ENCODE assay signal across 11 cellular contexts in genomic region chr9:91676042-91676441, GRCh38.
DNase-seq lines count a peak whose midpoint lies in the region; ATAC-seq and TF ChIP-seq lines count a peak whose summit lies in the region.
"Had no signal": no experiment of that assay in that cellular context is flagged by ENCODE, and none has a peak within 500 bp of the region (broad histone marks: within the 10 kb centered on the region; RNA-seq: fewer than 3 reads in every experiment).

No MANE protein-coding gene starts in this region.

- no peaks in the 10 kb centered on the region for H4K20me1 ChIP-seq in KMS-11 (ENCODE audit: insufficient read depth)

- no peaks in the 10 kb centered on the region for H3K79me2 ChIP-seq in KMS-11 (ENCODE audit: insufficient read depth, low read depth)

- no peaks in the 10 kb centered on the region for H3K36me3 ChIP-seq in KMS-11 (ENCODE audit: insufficient read depth)

- DNase-seq in NCI-H82 (lab: John Stamatoyannopoulos, UW) (peak; percentile 54), NCI-H82 treated with DMSO at 0.1 percent for 48 hours (lab: John Stamatoyannopoulos, UW; ENCODE audit: unreplicated experiment) (no peak), medulla oblongata (ENCODE audit: extremely low spot score) (peak; percentile 11), EL (no peak)
- DNase-seq: ACHN; activated effector memory CD4-positive, alpha-beta T cell treated with Interleukin-2 at 50 U/mL for 16 hours; NCI-H774 had no signal

- no peak overlapping the region for H3K27ac ChIP-seq in KMS-11
- peak overlapping the region; percentile 67; the same call in 1 of the 2 replicates for H3K27ac ChIP-seq in VCaP

- TF ChIP-seq CTCF in KMS-11 (conservative IDR thresholded peaks at IDR 0.05; ENCODE audit: low read depth, low read length) (0 out of 2 replicates have a peak, but pooled peaks have one; percentile 33), VCaP (conservative IDR thresholded peaks at IDR 0.05) (no peak)

- H3K4me2 ChIP-seq in KMS-11: no peak overlapping the region

- no peaks in the 10 kb centered on the region for H3K27me3 ChIP-seq in KMS-11 (ENCODE audit: insufficient read depth, low read depth)

- H3K9ac ChIP-seq in KMS-11: no peak overlapping the region

- no peak for ATAC-seq in GM21825 (IDR thresholded peaks at IDR 0.05; ENCODE audit: unreplicated experiment)
- no peak for ATAC-seq in HG02840 (IDR thresholded peaks at IDR 0.05; ENCODE audit: low FRiP score, unreplicated experiment)

- no peak overlapping the region for H3K4me3 ChIP-seq in KMS-11 (IDR thresholded peaks at IDR 0.05; ENCODE audit: insufficient read depth, low read depth, low read length)

- no peak overlapping the region for H2AFZ ChIP-seq in KMS-11 (ENCODE audit: low read depth)

- H3K4me1 ChIP-seq in KMS-11 (ENCODE audit: low read depth, poor library complexity, severe bottlenecking): no peaks in the 10 kb centered on the region

Comparison
In these comparisons a context has a peak if more than half of its experiments do, and no peak if none do; other contexts are left out.
1. DNase-seq: peak in NCI-H82 (single experiment) and medulla oblongata (single experiment); none in NCI-H82 treated with DMSO at 0.1 percent for 48 hours (single experiment) and EL (single experiment).